ENCODE assay signal across 17 cellular contexts in genomic region chr14:94400454-94400853, GRCh38. TPM values are rescaled to one million over a fixed set of nuclear protein-coding genes. Genes with fewer than 3 reads are reported as not detected.
DNase-seq lines count a peak whose midpoint lies in the region; FAIRE-seq and TF ChIP-seq lines count a peak whose summit lies in the region.
"Had no signal": no experiment of that assay in that cellular context is flagged by ENCODE, and none has a peak within 500 bp of the region (broad histone marks: within the 10 kb centered on the region; RNA-seq: fewer than 3 reads in every experiment).

No MANE protein-coding gene starts in this region.

- H3K4me3 ChIP-seq in mammary epithelial cell (replicated peaks in 1 of 3; ENCODE audit: insufficient read depth in 1 of 3, low read depth in 2 of 3, low read length in 3 of 3), result no peak overlapping the region
- H3K4me3 ChIP-seq in astrocyte (ENCODE audit: insufficient read depth, low read depth, low read length), result no peak overlapping the region
- H3K4me3 ChIP-seq: BLaER1 treated with 17β-estradiol and CSF1 and Interleukin-3, amounts not matched to agents 10 nM and 100 nM; GM23338 had no signal

- CTCF ChIA-PET in mammary epithelial cell (lab: Charles Lee; ENCODE audit: low non-redundant PET), result no interaction called here
- CTCF ChIA-PET in MCF 10A (lab: Yijun Ruan, JAX), result interaction anchor here (1.5 kb wide), 1 partner anchor 10 kb away, joined by 3 read pairs; no protein-coding TSS in a partner anchor

- TF ChIP-seq CTCF in mammary epithelial cell (conservative IDR thresholded peaks at IDR 0.05 in 1 of 2, IDR thresholded peaks at IDR 0.05 in 1 of 2; ENCODE audit: extremely low read depth in 1 of 2, insufficient read depth in 1 of 2, low read depth in 1 of 2, low read length in 2 of 2) (no peak), MCF 10A (IDR thresholded peaks at IDR 0.05; ENCODE audit: unreplicated experiment) (no peak), astrocyte (IDR thresholded peaks at IDR 0.05; ENCODE audit: insufficient read depth, low read depth, low read length) (no peak)

- BruUV-seq in mammary epithelial cell (replicated peaks; lab: Mats Ljungman, UMichigan) (no TSS peak), MCF 10A (replicated peaks; lab: Mats Ljungman, UMichigan) (no TSS peak)

- H3K36me3 Mint-ChIP-seq in MCF 10A (ENCODE audit: insufficient read depth, unreplicated experiment) (no peaks in the 10 kb centered on the region), astrocyte (ENCODE audit: low read depth, unreplicated experiment) (no peaks in the 10 kb centered on the region)
- H3K36me3 Mint-ChIP-seq: CD4-positive, CD25-positive, alpha-beta regulatory T cell had no signal

- H3K9ac ChIP-seq in mammary epithelial cell (ENCODE audit: insufficient read depth, low read length) (no peak overlapping the region), astrocyte (ENCODE audit: low read length) (peak overlapping the region; percentile 26)
- H3K9ac ChIP-seq: BLaER1 treated with 17β-estradiol and CSF1 and Interleukin-3, amounts not matched to agents 10 nM and 100 nM had no signal

- 62% methylated on average over 2 of the region's 2 CpGs for WGBS in mammary epithelial cell (ENCODE audit: low coverage, missing lambda C conversion rate)

- FAIRE-seq in astrocyte (lab: Jason Lieb, UNC), result no peak
- FAIRE-seq: G401.6, GM12892, HTR-8/SVneo had no signal

- H3K4me1 ChIP-seq in mammary epithelial cell (ENCODE audit: insufficient read depth, low read length), result peaks cover 19% of the 10 kb centered on the region
- peaks cover 11% of the 10 kb centered on the region for H3K4me1 ChIP-seq in astrocyte (ENCODE audit: insufficient read depth, low read length)

- H3K79me2 ChIP-seq in mammary epithelial cell (ENCODE audit: insufficient read depth, low read length), result no peaks in the 10 kb centered on the region
- H3K79me2 ChIP-seq in astrocyte (ENCODE audit: insufficient read depth, low read length), result no peaks in the 10 kb centered on the region

- H3K9me3 Mint-ChIP-seq in MCF 10A (ENCODE audit: unreplicated experiment) (no peaks in the 10 kb centered on the region), astrocyte (ENCODE audit: unreplicated experiment) (peaks cover 3% of the 10 kb centered on the region)
- H3K9me3 Mint-ChIP-seq: GM23338 had no signal

- dilution Hi-C loops in mammary epithelial cell (cut with HindIII; ENCODE audit: low sequenced_read_pairs), result no loop called here

- H3K27me3 ChIP-seq in mammary epithelial cell (ENCODE audit: insufficient read depth, low read length), result no peaks in the 10 kb centered on the region
- no peaks in the 10 kb centered on the region for H3K27me3 ChIP-seq in astrocyte (ENCODE audit: insufficient read depth, low read length)
- H3K27me3 ChIP-seq: BLaER1 treated with 17β-estradiol and CSF1 and Interleukin-3, amounts not matched to agents 10 nM and 100 nM had no signal

- H3K4me3 Mint-ChIP-seq in MCF 10A (ENCODE audit: unreplicated experiment) (no peak overlapping the region), astrocyte (ENCODE audit: unreplicated experiment) (no peak overlapping the region)
- H3K4me3 Mint-ChIP-seq: CD4-positive, CD25-positive, alpha-beta regulatory T cell; GM23338; H9 had no signal

- H3K36me3 ChIP-seq in mammary epithelial cell (ENCODE audit: insufficient read depth, low read length), result no peaks in the 10 kb centered on the region
- H3K36me3 ChIP-seq in astrocyte (ENCODE audit: insufficient read depth, low read length), result no peaks in the 10 kb centered on the region
- H3K36me3 ChIP-seq: BLaER1 treated with 17β-estradiol and CSF1 and Interleukin-3, amounts not matched to agents 10 nM and 100 nM had no signal

- in situ Hi-C loops in mammary epithelial cell (cut with MboI; ENCODE audit: low sequenced_read_pairs in 2 of 2), result no loop called here

- no peak overlapping the region for H2AFZ ChIP-seq in mammary epithelial cell (ENCODE audit: low read depth, low read length)
- H2AFZ ChIP-seq in astrocyte (ENCODE audit: low read depth, low read length), result no peak overlapping the region
- H2AFZ ChIP-seq: GM23338 had no signal

- DNase-seq in mammary epithelial cell (no peak), MCF 10A (ENCODE audit: unreplicated experiment) (no peak), astrocyte (ENCODE audit: low read depth) (peak; percentile 38), epithelial cell of prostate (ENCODE audit: low read depth, low spot score) (no peak), COLO668 (lab: John Stamatoyannopoulos, UW; ENCODE audit: unreplicated experiment) (no peak), T-helper 9 cell (no peak)
- DNase-seq in activated CD8-positive, alpha-beta memory T cell treated with anti-CD3 and anti-CD28 coated beads, Interleukin-2, amount 50 U/mL, for 48 hours, result no peak
- DNase-seq: 8988T; AML-193; CD4-positive, CD25-positive, alpha-beta regulatory T cell; DMS79; H9 had no signal

- H3K27me3 Mint-ChIP-seq in MCF 10A (ENCODE audit: insufficient read depth, unreplicated experiment), result no peaks in the 10 kb centered on the region
- H3K27me3 Mint-ChIP-seq in astrocyte (ENCODE audit: low read depth, unreplicated experiment), result peaks cover 11% of the 10 kb centered on the region

- H3K4me1 Mint-ChIP-seq in MCF 10A (ENCODE audit: insufficient read depth, unreplicated experiment), result peaks cover 7% of the 10 kb centered on the region
- peaks cover 15% of the 10 kb centered on the region for H3K4me1 Mint-ChIP-seq in astrocyte (ENCODE audit: low read depth, unreplicated experiment)

- no peak overlapping the region for H3K27ac Mint-ChIP-seq in MCF 10A (ENCODE audit: low read depth, unreplicated experiment)
- H3K27ac Mint-ChIP-seq in astrocyte (ENCODE audit: unreplicated experiment), result no peak overlapping the region
- H3K27ac Mint-ChIP-seq: GM23338, H9 had no signal

- H3K9me3 ChIP-seq in mammary epithelial cell (replicated peaks; ENCODE audit: insufficient read depth, low read length), result no peaks in the 10 kb centered on the region
- H3K9me3 ChIP-seq in astrocyte (ENCODE audit: insufficient read depth, low read depth, low read length), result no peaks in the 10 kb centered on the region

- POLR2A ChIA-PET in MCF 10A (lab: Yijun Ruan, JAX), result no interaction called here

- H3K27ac ChIP-seq in mammary epithelial cell (ENCODE audit: insufficient read depth, low read depth, low read length), result peak overlapping the region; percentile 41
- peak overlapping the region; percentile 60 for H3K27ac ChIP-seq in astrocyte (ENCODE audit: low read depth, low read length)
- peak overlapping the region; percentile 48 for H3K27ac ChIP-seq in epithelial cell of prostate
- H3K27ac ChIP-seq: BLaER1 treated with 17β-estradiol and CSF1 and Interleukin-3, amounts not matched to agents 10 nM and 100 nM had no signal

- intact Hi-C loops in mammary epithelial cell (cut with micrococcal nuclease), result loop anchor here (2.0 kb wide), 1 partner anchor 22 kb away; no protein-coding TSS in a partner anchor
- intact Hi-C loops in MCF 10A (cut with micrococcal nuclease), result no loop called here

- H3K4me2 ChIP-seq in mammary epithelial cell (ENCODE audit: insufficient read depth, low read depth, low read length) (no peak overlapping the region), astrocyte (ENCODE audit: low read length) (peak overlapping the region; percentile 37)
- H3K4me2 ChIP-seq: BLaER1 treated with 17β-estradiol and CSF1 and Interleukin-3, amounts not matched to agents 10 nM and 100 nM had no signal

- H4K20me1 ChIP-seq in mammary epithelial cell (ENCODE audit: insufficient read depth, low read length) (no peaks in the 10 kb centered on the region), astrocyte (ENCODE audit: insufficient read depth, low read length) (no peaks in the 10 kb centered on the region)
- H4K20me1 ChIP-seq: BLaER1 treated with 17β-estradiol and CSF1 and Interleukin-3, amounts not matched to agents 10 nM and 100 nM had no signal

RNA-seq across cellular contexts. Expression of gene SERPINA1, which starts 12.1 kb away (rescaled TPM):
- total RNA-seq in mammary epithelial cell (100 to 1,000 TPM in 1 of 2 donors, 10 to 100 TPM in 1; 30.3 to 155 TPM), MCF 10A (2022) (38.1 and 42.5 TPM in 2 replicates), astrocyte (0.98 and 1.3 TPM in 2 replicates)
- polyA plus RNA-seq in mammary epithelial cell, result 147 TPM
- polyA minus RNA-seq in mammary epithelial cell, result 116 TPM
- total RNA-seq: CD4-positive, CD25-positive, alpha-beta regulatory T cell; GM23338; H9 had no signal
- polyA plus RNA-seq: GM23338 had no signal

RNA-seq across cellular contexts. Expression of gene SERPINA2, which starts 34.0 kb away (rescaled TPM):
- total RNA-seq in mammary epithelial cell (not detected), MCF 10A (2022) (not detected in 2 replicates), astrocyte (not detected in 2 replicates)
- not detected for polyA plus RNA-seq in mammary epithelial cell
- polyA minus RNA-seq in mammary epithelial cell, result not detected
- total RNA-seq: CD4-positive, CD25-positive, alpha-beta regulatory T cell; GM23338; H9 had no signal
- polyA plus RNA-seq: CD4-positive, CD25-positive, alpha-beta regulatory T cell; GM23338 had no signal

RNA-seq across cellular contexts. Expression of gene SERPINA11, which starts 52.1 kb away (rescaled TPM):
- total RNA-seq in mammary epithelial cell (under 1 TPM in 1 of 2 donors, not detected in 1; 0.40 TPM), MCF 10A (2022) (not detected in 2 replicates), astrocyte (0.14 TPM in 1 of 2 replicates, not detected in the other)
- polyA plus RNA-seq in mammary epithelial cell, result 0.07 TPM
- not detected for polyA minus RNA-seq in mammary epithelial cell
- total RNA-seq: CD4-positive, CD25-positive, alpha-beta regulatory T cell; H9 had no signal
- polyA plus RNA-seq: CD4-positive, CD25-positive, alpha-beta regulatory T cell had no signal

Comparison
In these comparisons a context has a peak if more than half of its experiments do, and no peak if none do; other contexts are left out.
1. RNA of gene SERPINA1, which starts 12.1 kb away (total RNA-seq): 30.3 to 155 TPM in mammary epithelial cell and 38.1 to 42.5 TPM in MCF 10A; 0.98 to 1.3 TPM in astrocyte; every median in the first group is over 10 times any median in the second.
2. Peak in every context shown above with its lines, with median percentiles within 50 percentile points of each other: H3K27ac ChIP-seq.